Comparison of ENCODE assay signal across 1 cellular context in genomic region chrX:155086202-155086840, GRCh38.
TF ChIP-seq lines count a peak whose summit lies in the region.

No MANE protein-coding gene starts in this region.

TF ChIP-seq in HEK293, 187 proteins besides CTCF, POLR2A, EP300 and RAD21 (continued from another document):
- TF ChIP-seq, protein P1, sequence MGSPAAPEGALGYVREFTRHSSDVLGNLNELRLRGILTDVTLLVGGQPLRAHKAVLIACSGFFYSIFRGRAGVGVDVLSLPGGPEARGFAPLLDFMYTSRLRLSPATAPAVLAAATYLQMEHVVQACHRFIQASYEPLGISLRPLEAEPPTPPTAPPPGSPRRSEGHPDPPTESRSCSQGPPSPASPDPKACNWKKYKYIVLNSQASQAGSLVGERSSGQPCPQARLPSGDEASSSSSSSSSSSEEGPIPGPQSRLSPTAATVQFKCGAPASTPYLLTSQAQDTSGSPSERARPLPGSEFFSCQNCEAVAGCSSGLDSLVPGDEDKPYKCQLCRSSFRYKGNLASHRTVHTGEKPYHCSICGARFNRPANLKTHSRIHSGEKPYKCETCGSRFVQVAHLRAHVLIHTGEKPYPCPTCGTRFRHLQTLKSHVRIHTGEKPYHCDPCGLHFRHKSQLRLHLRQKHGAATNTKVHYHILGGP (tag by site-specific recombination; IDR thresholded peaks at IDR 0.05), result no peak
- TF ChIP-seq ZNF248 (tag by site-specific recombination; IDR thresholded peaks at IDR 0.05) (no peak), SCRT1 (tag by site-specific recombination; IDR thresholded peaks at IDR 0.05; ENCODE audit: borderline replicate concordance) (no peak), KLF10 (tag by site-specific recombination; IDR thresholded peaks at IDR 0.05) (no peak), ZNF654 (tag by site-specific recombination; IDR thresholded peaks at IDR 0.05; ENCODE audit: low read depth) (peak; percentile 57), ZNF2 (tag by site-specific recombination; IDR thresholded peaks at IDR 0.05) (peak; percentile 65; the same call in 1 of the 2 replicates), ZNF18 (tag by site-specific recombination; IDR thresholded peaks at IDR 0.05) (no peak), YY2 (tag by site-specific recombination; IDR thresholded peaks at IDR 0.05) (no peak), ZNF837 (tag by site-specific recombination; IDR thresholded peaks at IDR 0.05) (no peak)
- TF ChIP-seq, protein P2, sequence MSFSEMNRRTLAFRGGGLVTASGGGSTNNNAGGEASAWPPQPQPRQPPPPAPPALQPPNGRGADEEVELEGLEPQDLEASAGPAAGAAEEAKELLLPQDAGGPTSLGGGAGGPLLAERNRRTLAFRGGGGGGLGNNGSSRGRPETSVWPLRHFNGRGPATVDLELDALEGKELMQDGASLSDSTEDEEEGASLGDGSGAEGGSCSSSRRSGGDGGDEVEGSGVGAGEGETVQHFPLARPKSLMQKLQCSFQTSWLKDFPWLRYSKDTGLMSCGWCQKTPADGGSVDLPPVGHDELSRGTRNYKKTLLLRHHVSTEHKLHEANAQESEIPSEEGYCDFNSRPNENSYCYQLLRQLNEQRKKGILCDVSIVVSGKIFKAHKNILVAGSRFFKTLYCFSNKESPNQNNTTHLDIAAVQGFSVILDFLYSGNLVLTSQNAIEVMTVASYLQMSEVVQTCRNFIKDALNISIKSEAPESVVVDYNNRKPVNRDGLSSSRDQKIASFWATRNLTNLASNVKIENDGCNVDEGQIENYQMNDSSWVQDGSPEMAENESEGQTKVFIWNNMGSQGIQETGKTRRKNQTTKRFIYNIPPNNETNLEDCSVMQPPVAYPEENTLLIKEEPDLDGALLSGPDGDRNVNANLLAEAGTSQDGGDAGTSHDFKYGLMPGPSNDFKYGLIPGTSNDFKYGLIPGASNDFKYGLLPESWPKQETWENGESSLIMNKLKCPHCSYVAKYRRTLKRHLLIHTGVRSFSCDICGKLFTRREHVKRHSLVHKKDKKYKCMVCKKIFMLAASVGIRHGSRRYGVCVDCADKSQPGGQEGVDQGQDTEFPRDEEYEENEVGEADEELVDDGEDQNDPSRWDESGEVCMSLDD (tag by site-specific recombination; IDR thresholded peaks at IDR 0.05), result no peak
TF ChIP-seq in HEK293: peak in this region for 2.
